20 cellular contexts compared by ENCODE assay signal in the genomic region with DNA sequence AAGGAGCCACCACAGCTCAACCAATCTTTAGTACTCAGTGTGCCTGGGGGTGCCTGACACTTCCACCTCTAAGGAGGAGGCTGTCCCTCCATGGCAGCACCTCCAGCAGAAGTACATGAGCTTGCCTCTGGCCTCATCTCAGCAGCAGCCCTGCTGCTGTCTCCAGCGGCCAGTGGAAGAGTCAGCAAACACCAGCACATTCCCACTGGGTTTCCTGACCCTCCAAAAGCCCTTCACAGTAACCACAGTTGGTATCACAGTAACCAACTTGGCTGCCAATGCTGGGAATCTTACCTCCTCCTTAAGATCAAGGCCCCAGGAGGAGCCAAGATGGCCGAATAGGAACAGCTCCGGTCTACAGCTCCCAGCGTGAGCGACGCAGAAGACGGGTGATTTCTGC. TPM values are rescaled to one million over a fixed set of nuclear protein-coding genes. Genes with fewer than 3 reads are reported as not detected.
"Had no signal": no experiment of that assay in that cellular context is flagged by ENCODE, and none has a peak within 500 bp of the region (broad histone marks: within the 10 kb centered on the region; RNA-seq: fewer than 3 reads in every experiment).

No MANE protein-coding gene starts in this region.

- H3K27ac ChIP-seq: lower lobe of right lung, prostate gland, right atrium auricular region, tibial nerve, vagina had no signal

- H3K9me3 ChIP-seq: lower lobe of right lung, prostate gland, right atrium auricular region, tibial nerve, vagina had no signal

- ATAC-seq: left colon; stimulated activated naive CD8-positive, alpha-beta T cell treated with anti-CD3 and anti-CD28 coated beads, Interleukin-15, Interleukin-2, amounts not matched to agents 100 U/mL and 50 U/mL, for 24 hours had no signal

- H3K36me3 ChIP-seq: lower lobe of right lung, prostate gland, right atrium auricular region, tibial nerve, vagina had no signal

- H3K4me1 ChIP-seq: lower lobe of right lung, prostate gland, right atrium auricular region, tibial nerve, vagina had no signal

- H3K4me1 Mint-ChIP-seq: activated B cell treated with CpG ODN at 0.5 μM for 24 hours had no signal

- H3K9me3 Mint-ChIP-seq: activated B cell treated with CpG ODN at 0.5 μM for 24 hours; activated T-helper 1 cell treated with anti-CD3 and anti-CD28 coated beads, Interleukin-12 subunit alpha, Interleukin-12 subunit beta, Interleukin-2, Interleukin-4 antibody, amounts not matched to agents 30 ng/mL and 10 ng/mL and 1 ng/mL, durations not matched to agents 14 hours and 24 hours and 36 hours; dendritic cell treated with granulocyte-macrophage colony-stimulating factor and Interleukin-4, amounts not matched to agents 40 ng/mL and 50 ng/mL, for 4 days; natural killer cell treated with Interleukin-12 subunit alpha and Interleukin-12 subunit beta and Interleukin-15 and Interleukin-18, amount 100 ng/mL, for 72 hours; T-helper 2 cell treated with Interferon-gamma antibody and Interleukin-4, amounts not matched to agents 5 μg/mL and 100 μg/mL, for 36 hours had no signal

- DNase-seq: activated B cell treated with CpG ODN at 0.5 μM for 24 hours; activated CD4-positive, alpha-beta T cell treated with anti-CD3 and anti-CD28 coated beads for 48 hours; activated gamma-delta T cell treated with Interleukin-2 at 50 U/mL for 16 hours; effector memory CD4-positive, alpha-beta T cell; foreskin fibroblast; islet precursor cell; left colon; lower lobe of right lung; occipital lobe; stimulated activated naive CD8-positive, alpha-beta T cell treated with anti-CD3 and anti-CD28 coated beads, Interleukin-15, Interleukin-2, amounts not matched to agents 100 U/mL and 50 U/mL, for 24 hours; substantia nigra had no signal

- H3K36me3 Mint-ChIP-seq: activated naive CD8-positive, alpha-beta T cell; natural killer cell treated with Interleukin-12 subunit alpha and Interleukin-12 subunit beta and Interleukin-15 and Interleukin-18, amount 100 ng/mL, for 72 hours had no signal

- H3K4me3 ChIP-seq: lower lobe of right lung, prostate gland, right atrium auricular region, tibial nerve, vagina had no signal

- H3K27ac Mint-ChIP-seq: activated B cell treated with CpG ODN at 0.5 μM for 24 hours; activated naive CD8-positive, alpha-beta T cell; activated T-helper 1 cell treated with anti-CD3 and anti-CD28 coated beads, Interleukin-12 subunit alpha, Interleukin-12 subunit beta, Interleukin-2, Interleukin-4 antibody, amounts not matched to agents 30 ng/mL and 10 ng/mL and 1 ng/mL, durations not matched to agents 14 hours and 24 hours and 36 hours; dendritic cell treated with granulocyte-macrophage colony-stimulating factor and Interleukin-4, amounts not matched to agents 40 ng/mL and 50 ng/mL, for 4 days; natural killer cell treated with Interleukin-12 subunit alpha and Interleukin-12 subunit beta and Interleukin-15 and Interleukin-18, amount 100 ng/mL, for 72 hours; T-helper 2 cell treated with Interferon-gamma antibody and Interleukin-4, amounts not matched to agents 5 μg/mL and 100 μg/mL, for 36 hours had no signal

- H3K4me3 Mint-ChIP-seq: activated B cell treated with CpG ODN at 0.5 μM for 24 hours; activated naive CD8-positive, alpha-beta T cell; activated T-helper 1 cell treated with anti-CD3 and anti-CD28 coated beads, Interleukin-12 subunit alpha, Interleukin-12 subunit beta, Interleukin-2, Interleukin-4 antibody, amounts not matched to agents 30 ng/mL and 10 ng/mL and 1 ng/mL, durations not matched to agents 14 hours and 24 hours and 36 hours; dendritic cell treated with granulocyte-macrophage colony-stimulating factor and Interleukin-4, amounts not matched to agents 40 ng/mL and 50 ng/mL, for 4 days; natural killer cell treated with Interleukin-12 subunit alpha and Interleukin-12 subunit beta and Interleukin-15 and Interleukin-18, amount 100 ng/mL, for 72 hours; T-helper 2 cell treated with Interferon-gamma antibody and Interleukin-4, amounts not matched to agents 5 μg/mL and 100 μg/mL, for 36 hours had no signal

- H3K27me3 ChIP-seq: right atrium auricular region, tibial nerve, vagina had no signal

RNA-seq across cellular contexts. Expression of a gene that starts 29.4 kb away (rescaled TPM):
- total RNA-seq: activated T-helper 1 cell treated with anti-CD3 and anti-CD28 coated beads, Interleukin-12 subunit alpha, Interleukin-12 subunit beta, Interleukin-2, Interleukin-4 antibody, amounts not matched to agents 30 ng/mL and 10 ng/mL and 1 ng/mL, durations not matched to agents 14 hours and 24 hours and 36 hours; natural killer cell treated with Interleukin-12 subunit alpha and Interleukin-12 subunit beta and Interleukin-15 and Interleukin-18, amount 100 ng/mL, for 72 hours; right atrium auricular region had no signal
